ENCODE assay signal across 37 cellular contexts in genomic region chr18:64002581-64002980, GRCh38. TPM values are rescaled to one million over a fixed set of nuclear protein-coding genes. Genes with fewer than 3 reads are reported as not detected.
"Had no signal": no experiment of that assay in that cellular context is flagged by ENCODE, and none has a peak within 500 bp of the region (broad histone marks: within the 10 kb centered on the region; RNA-seq: fewer than 3 reads in every experiment).

No MANE protein-coding gene starts in this region.

- H3K36me3 ChIP-seq: adrenal gland, ascending aorta, breast epithelium, cardiac muscle cell, WERI-Rb-1 had no signal

- ATAC-seq: activated CD4-positive, CD25-positive, alpha-beta regulatory T cell treated with anti-CD3 and anti-CD28 coated beads, Interleukin-2, amount 50 U/mL, for 24 hours; activated CD8-positive, alpha-beta memory T cell treated with anti-CD3 and anti-CD28 coated beads, Interleukin-2, amount 10 ng/mL, durations not matched to agents 7 days and 5 days; activated CD8-positive, alpha-beta T cell treated with anti-CD3 and anti-CD28 coated beads, Interleukin-2, amount 10 ng/mL, durations not matched to agents 7 days and 5 days; activated naive CD8-positive, alpha-beta T cell treated with anti-CD3 and anti-CD28 coated beads, Interleukin-2, amount 50 U/mL, for 24 hours; esophagus mucosa; T-helper 17 cell had no signal

- H3K27ac Mint-ChIP-seq: activated B cell treated with CpG ODN at 0.5 μM for 24 hours; activated CD4-positive, alpha-beta memory T cell treated with anti-CD3 and anti-CD28 coated beads for 36 hours; activated CD4-positive, alpha-beta T cell treated with anti-CD3 and anti-CD28 coated beads, Interleukin-2, amount 10 ng/mL, durations not matched to agents 24 days and 14 days; activated CD8-positive, alpha-beta memory T cell treated with anti-CD3 and anti-CD28 coated beads, Interleukin-2, amount 10 ng/mL, durations not matched to agents 7 days and 5 days; activated CD8-positive, alpha-beta T cell treated with anti-CD3 and anti-CD28 coated beads, Interleukin-2, amount 10 ng/mL, durations not matched to agents 7 days and 5 days; activated naive CD4-positive, alpha-beta T cell treated with anti-CD3 and anti-CD28 coated beads for 36 hours; activated naive CD4-positive, alpha-beta T cell treated with anti-CD3 and anti-CD28 coated beads, Interleukin-2, amount 50 U/mL, for 24 hours; activated naive CD8-positive, alpha-beta T cell treated with anti-CD3 and anti-CD28 coated beads for 36 hours; activated naive CD8-positive, alpha-beta T cell treated with anti-CD3 and anti-CD28 coated beads, Interleukin-2, amount 50 U/mL, for 24 hours; activated T-helper 1 cell treated with anti-CD3 and anti-CD28 coated beads, Interleukin-12 subunit alpha, Interleukin-12 subunit beta, Interleukin-2, Interleukin-4 antibody, amounts not matched to agents 30 ng/mL and 10 ng/mL and 1 ng/mL, durations not matched to agents 14 hours and 24 hours and 36 hours; activated T-helper 2 cell treated with anti-CD3 and anti-CD28 coated beads, Interferon-gamma antibody, Interleukin-2, Interleukin-4, amounts not matched to agents 10 μg/mL and 5 μg/mL and 100 μg/mL, durations not matched to agents 14 hours and 24 hours and 36 hours; brain; dendritic cell treated with granulocyte-macrophage colony-stimulating factor and Interleukin-4, amounts not matched to agents 40 ng/mL and 50 ng/mL, for 4 days; endodermal cell; T-helper 17 cell; T-helper 2 cell treated with Interferon-gamma antibody and Interleukin-4, amounts not matched to agents 5 μg/mL and 100 μg/mL, for 36 hours had no signal

- DNase-seq: activated B cell treated with CpG ODN at 0.5 μM for 24 hours; activated CD4-positive, alpha-beta memory T cell treated with anti-CD3 and anti-CD28 coated beads for 36 hours; activated CD4-positive, alpha-beta T cell treated with anti-CD3 and anti-CD28 coated beads, Interleukin-2, amount 10 ng/mL, durations not matched to agents 24 days and 14 days; activated CD8-positive, alpha-beta memory T cell treated with anti-CD3 and anti-CD28 coated beads, Interleukin-2, amount 10 ng/mL, durations not matched to agents 7 days and 5 days; activated CD8-positive, alpha-beta memory T cell treated with anti-CD3 and anti-CD28 coated beads, Interleukin-2, amount 50 U/mL, for 4 hours; activated CD8-positive, alpha-beta T cell treated with anti-CD3 and anti-CD28 coated beads, Interleukin-2, amount 10 ng/mL, durations not matched to agents 7 days and 5 days; activated effector memory CD4-positive, alpha-beta T cell treated with anti-CD3 and anti-CD28 coated beads, Interleukin-2, amount 50 U/mL, for 16 hours; activated naive CD4-positive, alpha-beta T cell treated with anti-CD3 and anti-CD28 coated beads for 36 hours; activated naive CD8-positive, alpha-beta T cell treated with anti-CD3 and anti-CD28 coated beads for 36 hours; activated naive CD8-positive, alpha-beta T cell treated with anti-CD3 and anti-CD28 coated beads, Interleukin-2, amount 50 U/mL, for 24 hours; activated T-cell treated with anti-CD3 and anti-CD28 coated beads, Interleukin-2, amount 50 U/mL, for 1 hour; activated T-cell treated with anti-CD3 and anti-CD28 coated beads, Interleukin-2, amount 50 U/mL, for 48 hours; adrenal gland; amygdala; dorsolateral prefrontal cortex; effector memory CD4-positive, alpha-beta T cell; endodermal cell; foreskin fibroblast; T-helper 1 cell; T-helper 17 cell; T1000; WERI-Rb-1 had no signal

- H3K27ac ChIP-seq: adrenal gland, ascending aorta, breast epithelium, cardiac muscle cell, coronary artery, dorsolateral prefrontal cortex, WERI-Rb-1 had no signal

- H3K4me3 Mint-ChIP-seq: activated B cell treated with CpG ODN at 0.5 μM for 24 hours; activated CD4-positive, alpha-beta memory T cell treated with anti-CD3 and anti-CD28 coated beads for 36 hours; activated CD4-positive, alpha-beta T cell treated with anti-CD3 and anti-CD28 coated beads, Interleukin-2, amount 10 ng/mL, durations not matched to agents 24 days and 14 days; activated CD8-positive, alpha-beta memory T cell treated with anti-CD3 and anti-CD28 coated beads, Interleukin-2, amount 10 ng/mL, durations not matched to agents 7 days and 5 days; activated CD8-positive, alpha-beta T cell treated with anti-CD3 and anti-CD28 coated beads, Interleukin-2, amount 10 ng/mL, durations not matched to agents 7 days and 5 days; activated naive CD4-positive, alpha-beta T cell treated with anti-CD3 and anti-CD28 coated beads for 36 hours; activated naive CD4-positive, alpha-beta T cell treated with anti-CD3 and anti-CD28 coated beads, Interleukin-2, amount 50 U/mL, for 24 hours; activated naive CD8-positive, alpha-beta T cell treated with anti-CD3 and anti-CD28 coated beads for 36 hours; activated naive CD8-positive, alpha-beta T cell treated with anti-CD3 and anti-CD28 coated beads, Interleukin-2, amount 50 U/mL, for 24 hours; activated T-helper 1 cell treated with anti-CD3 and anti-CD28 coated beads, Interleukin-12 subunit alpha, Interleukin-12 subunit beta, Interleukin-2, Interleukin-4 antibody, amounts not matched to agents 30 ng/mL and 10 ng/mL and 1 ng/mL, durations not matched to agents 14 hours and 24 hours and 36 hours; brain; central memory CD8-positive, alpha-beta T cell; dendritic cell treated with granulocyte-macrophage colony-stimulating factor and Interleukin-4, amounts not matched to agents 40 ng/mL and 50 ng/mL, for 4 days; endodermal cell; T-helper 17 cell; T-helper 2 cell treated with Interferon-gamma antibody and Interleukin-4, amounts not matched to agents 5 μg/mL and 100 μg/mL, for 36 hours had no signal

- H3K4me1 ChIP-seq: adrenal gland, ascending aorta, breast epithelium had no signal

- H3K9me3 Mint-ChIP-seq: activated CD4-positive, alpha-beta T cell treated with anti-CD3 and anti-CD28 coated beads, Interleukin-2, amount 10 ng/mL, durations not matched to agents 24 days and 14 days; activated naive CD4-positive, alpha-beta T cell treated with anti-CD3 and anti-CD28 coated beads, Interleukin-2, amount 50 U/mL, for 24 hours; activated naive CD8-positive, alpha-beta T cell treated with anti-CD3 and anti-CD28 coated beads for 36 hours; activated naive CD8-positive, alpha-beta T cell treated with anti-CD3 and anti-CD28 coated beads, Interleukin-2, amount 50 U/mL, for 24 hours; activated T-helper 1 cell treated with anti-CD3 and anti-CD28 coated beads, Interleukin-12 subunit alpha, Interleukin-12 subunit beta, Interleukin-2, Interleukin-4 antibody, amounts not matched to agents 30 ng/mL and 10 ng/mL and 1 ng/mL, durations not matched to agents 14 hours and 24 hours and 36 hours; activated T-helper 2 cell treated with anti-CD3 and anti-CD28 coated beads, Interferon-gamma antibody, Interleukin-2, Interleukin-4, amounts not matched to agents 10 μg/mL and 5 μg/mL and 100 μg/mL, durations not matched to agents 14 hours and 24 hours and 36 hours; central memory CD8-positive, alpha-beta T cell; dendritic cell treated with granulocyte-macrophage colony-stimulating factor and Interleukin-4, amounts not matched to agents 40 ng/mL and 50 ng/mL, for 4 days; endodermal cell; T-helper 2 cell treated with Interferon-gamma antibody and Interleukin-4, amounts not matched to agents 5 μg/mL and 100 μg/mL, for 36 hours had no signal

- H3K4me3 ChIP-seq: adrenal gland, ascending aorta, breast epithelium, cardiac muscle cell, coronary artery, dorsolateral prefrontal cortex had no signal

- H3K36me3 Mint-ChIP-seq: activated CD8-positive, alpha-beta memory T cell treated with anti-CD3 and anti-CD28 coated beads, Interleukin-2, amount 10 ng/mL, durations not matched to agents 7 days and 5 days; brain had no signal

- H3K4me1 Mint-ChIP-seq: activated B cell treated with CpG ODN at 0.5 μM for 24 hours; activated CD4-positive, alpha-beta T cell treated with anti-CD3 and anti-CD28 coated beads, Interleukin-2, amount 10 ng/mL, durations not matched to agents 24 days and 14 days; activated CD8-positive, alpha-beta memory T cell treated with anti-CD3 and anti-CD28 coated beads, Interleukin-2, amount 10 ng/mL, durations not matched to agents 7 days and 5 days; activated naive CD4-positive, alpha-beta T cell treated with anti-CD3 and anti-CD28 coated beads, Interleukin-2, amount 50 U/mL, for 24 hours; activated naive CD8-positive, alpha-beta T cell treated with anti-CD3 and anti-CD28 coated beads for 36 hours; activated naive CD8-positive, alpha-beta T cell treated with anti-CD3 and anti-CD28 coated beads, Interleukin-2, amount 50 U/mL, for 24 hours; brain; central memory CD8-positive, alpha-beta T cell; endodermal cell; T-helper 17 cell had no signal

- H3K27me3 ChIP-seq: adrenal gland, ascending aorta, cardiac muscle cell had no signal

RNA-seq across cellular contexts. Expression of gene HMSD, which starts 53.5 kb away (rescaled TPM):
- total RNA-seq: ascending aorta, cardiac muscle cell, cerebellum, frontal cortex, T-helper 17 cell had no signal
- polyA plus RNA-seq: cardiac muscle cell had no signal
